ENCODE assay signal across 8 cellular contexts in the genomic region with DNA sequence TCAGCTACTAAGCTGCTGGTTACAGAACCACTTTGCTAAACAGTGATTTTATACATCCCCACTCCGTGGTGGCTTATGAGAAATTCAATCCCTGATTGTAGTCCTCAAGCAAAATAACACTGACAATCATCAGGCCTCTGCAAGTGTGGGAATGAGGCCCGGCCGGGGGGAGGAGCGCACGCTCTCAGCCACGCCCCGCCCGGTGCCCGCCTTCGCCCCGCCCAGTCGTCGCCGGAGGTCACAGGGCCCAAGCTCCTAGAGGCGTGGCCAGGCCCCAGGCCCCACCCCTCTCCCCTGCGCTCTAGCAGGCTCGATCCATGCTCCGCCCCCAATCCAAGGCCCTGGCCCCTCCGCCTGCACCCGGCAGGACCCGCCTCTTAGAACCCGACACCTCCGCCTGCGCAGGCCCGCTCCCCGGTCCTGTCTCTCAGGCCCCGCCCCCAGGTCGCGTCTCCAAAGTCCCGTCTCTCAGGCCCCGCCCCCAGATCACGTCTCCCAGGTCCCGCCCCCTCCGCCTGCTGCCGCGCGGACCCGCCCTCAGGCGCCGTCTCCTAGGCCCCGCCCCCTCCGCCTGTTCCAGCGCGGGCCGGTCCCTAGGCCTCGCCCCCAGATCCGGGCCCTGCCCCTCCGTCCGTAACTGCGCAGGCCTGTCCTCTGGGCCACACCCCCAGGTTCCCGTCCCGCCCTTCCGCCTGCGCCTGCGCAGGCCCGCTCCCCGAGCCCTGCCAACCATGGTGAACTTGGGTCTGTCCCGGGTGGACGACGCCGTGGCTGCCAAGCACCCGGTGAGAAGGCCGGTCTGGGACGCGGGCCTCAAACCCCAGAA. TPM values are rescaled to one million over a fixed set of nuclear protein-coding genes. Genes with fewer than 3 reads are reported as not detected.
DNase-seq lines count a peak whose midpoint lies in the region; ATAC-seq and TF ChIP-seq lines count a peak whose summit lies in the region.

TSS of gene TMEM141 (plus strand) at position 705 of the 826 bp plus-strand sequence. CDS start at position 732, 27 bp downstream.

- POLR2A ChIA-PET in activated CD4-positive, alpha-beta memory T cell treated with anti-CD3 and anti-CD28 coated beads for 36 hours (lab: Charles Lee): interaction anchor here (1.2 to 1.4 kb wide), 2 partner anchors 239 to 450 kb away, joined by 4 to 5 read pairs; partner anchors contain the start of gene TUBB4B

- peaks cover 0 to 47% (median 17%) of the 10 kb centered on the region in 4 donors for H3K4me1 ChIP-seq in right lobe of liver

- H3K36me3 Mint-ChIP-seq in CD14-positive monocyte: peaks cover 12% of the 10 kb centered on the region in 2 donors
- H3K36me3 Mint-ChIP-seq in activated CD4-positive, alpha-beta memory T cell treated with anti-CD3 and anti-CD28 coated beads for 36 hours: no peaks in the 10 kb centered on the region

- H3K27ac ChIP-seq in dorsolateral prefrontal cortex (peak within 1 kb of the TSS; percentile 74 to 99 (median 95)), right lobe of liver (peak within 1 kb of the TSS; percentile 84 to 90 (median 84))

- H3K9me3 Mint-ChIP-seq in CD14-positive monocyte: peaks cover 0 to 1% (median 0%) of the 10 kb centered on the region in 7 donors
- no peaks in the 10 kb centered on the region for H3K9me3 Mint-ChIP-seq in activated CD4-positive, alpha-beta memory T cell treated with anti-CD3 and anti-CD28 coated beads for 36 hours

- intact Hi-C loops in CD14-positive monocyte (cut with micrococcal nuclease) (loop anchor here (2.0 to 5.0 kb wide), 4 partner anchors 16 to 308 kb away; partner anchors contain the start of genes PAXX (in 1 of the 2), PHPT1 (in 1 of the 2), RABL6 (in 1 of the 2) and SEC16A (in 1 of the 2)), dorsolateral prefrontal cortex (cut with DNase I) (loop anchor here (1.0 to 5.0 kb wide), 3 partner anchors 16 to 153 kb away; partner anchors contain the start of genes AJM1 (in 1 of the 2), FBXW5 (in 1 of the 2) and RABL6 (in 1 of the 2)), right lobe of liver (cut with DNase I) (no loop called here)
- intact Hi-C loops in activated CD4-positive, alpha-beta memory T cell treated with anti-CD3 and anti-CD28 coated beads for 36 hours (cut with micrococcal nuclease): loop anchor here (1.0 to 5.0 kb wide), 12 partner anchors 9 to 451 kb away; partner anchors contain the start of genes AJM1, RABL6, RNF208 and SEC16A

- no peaks in the 10 kb centered on the region for H3K9me3 ChIP-seq in right lobe of liver

- TF ChIP-seq CTCF in CD14-positive monocyte (IDR thresholded peaks at IDR 0.05): no peak
- TF ChIP-seq CTCF in dorsolateral prefrontal cortex (IDR thresholded peaks at IDR 0.05 in 54 of 56, conservative IDR thresholded peaks at IDR 0.05 in 2 of 56; ENCODE audit: low read depth in 1 of 56, partially characterized antibody in 56 of 56): peak in 24 of 56 donors; percentile 7 to 49 (median 24)
- TF ChIP-seq CTCF in right lobe of liver (IDR thresholded peaks at IDR 0.05): no peak

- H3K27ac Mint-ChIP-seq in CD14-positive monocyte: peak within 1 kb of the TSS; percentile 83 to 96 (median 93)
- peak within 1 kb of the TSS; percentile 79 for H3K27ac Mint-ChIP-seq in activated CD4-positive, alpha-beta memory T cell treated with anti-CD3 and anti-CD28 coated beads for 36 hours

- WGBS in right lobe of liver (ENCODE audit: insufficient coverage, low coverage, low lambda C conversion rate, missing lambda C conversion rate): 0% methylated on average over 2 of the region's 65 CpGs

- CTCF ChIA-PET in activated CD4-positive, alpha-beta memory T cell treated with anti-CD3 and anti-CD28 coated beads for 36 hours (lab: Charles Lee): interaction anchor here (0.5 to 2.9 kb wide), 8 partner anchors 12 to 256 kb away, joined by 3 to 20 read pairs (median 4); no protein-coding TSS in a partner anchor

- DNase-seq in CD14-positive monocyte (ENCODE audit: low spot score): peak; percentile 99
- peak; percentile 95 for DNase-seq in NCI-H82 treated with DMSO at 0.1 percent for 48 hours (lab: John Stamatoyannopoulos, UW; ENCODE audit: unreplicated experiment)
- DNase-seq in activated CD4-positive, alpha-beta memory T cell treated with anti-CD3 and anti-CD28 coated beads for 36 hours: peak; percentile 100
- peak; percentile 99 to 100 (median 100) for DNase-seq in dorsolateral prefrontal cortex
- peak; percentile 100 for DNase-seq in right lobe of liver
- peak; percentile 100 for DNase-seq in stimulated activated CD4-positive, alpha-beta T cell treated with anti-CD3 and anti-CD28 coated beads, Interleukin-4, amount 100 ng/mL, for 4 hours

- H3K4me3 Mint-ChIP-seq in CD14-positive monocyte: peak within 1 kb of the TSS; percentile 75 to 86
- peak within 1 kb of the TSS; percentile 81 for H3K4me3 Mint-ChIP-seq in activated CD4-positive, alpha-beta memory T cell treated with anti-CD3 and anti-CD28 coated beads for 36 hours

- peaks cover 3 to 14% (median 7%) of the 10 kb centered on the region in 3 donors for H3K27me3 Mint-ChIP-seq in CD14-positive monocyte (ENCODE audit: low read depth in 3 of 3)
- H3K27me3 Mint-ChIP-seq in activated CD4-positive, alpha-beta memory T cell treated with anti-CD3 and anti-CD28 coated beads for 36 hours: peaks cover 1% of the 10 kb centered on the region

- ATAC-seq in GM19438 (IDR thresholded peaks at IDR 0.05; ENCODE audit: low read depth, unreplicated experiment) (peak; percentile 82), HG03575 (IDR thresholded peaks at IDR 0.05; ENCODE audit: extremely low read depth, insufficient number of reproducible peaks, low FRiP score, unreplicated experiment) (peak; percentile 46), right lobe of liver (peak; percentile 89 to 95 (median 91))

- peaks cover 25% of the 10 kb centered on the region for H3K4me1 Mint-ChIP-seq in CD14-positive monocyte
- peaks cover 21% of the 10 kb centered on the region for H3K4me1 Mint-ChIP-seq in activated CD4-positive, alpha-beta memory T cell treated with anti-CD3 and anti-CD28 coated beads for 36 hours (ENCODE audit: low read depth)

- H3K27me3 ChIP-seq in dorsolateral prefrontal cortex (no peaks in the 10 kb centered on the region), right lobe of liver (no peaks in the 10 kb centered on the region)

- peak within 1 kb of the TSS; percentile 54 to 95 (median 85) for H3K4me3 ChIP-seq in dorsolateral prefrontal cortex
- H3K4me3 ChIP-seq in right lobe of liver: peak within 1 kb of the TSS; percentile 73 to 80 (median 78)

- TF ChIP-seq POLR2A in right lobe of liver (IDR thresholded peaks at IDR 0.05): peak; percentile 83

- H3K36me3 ChIP-seq in right lobe of liver: no peaks in the 10 kb centered on the region

RNA-seq across cellular contexts. Expression of gene TMEM141, which starts in this region (rescaled TPM):
- polyA plus RNA-seq in CD14-positive monocyte: 10 to 100 TPM; 33.1 to 47.2 TPM
- 10 to 100 TPM; 42.3 to 45.2 TPM for total RNA-seq in activated CD4-positive, alpha-beta memory T cell treated with anti-CD3 and anti-CD28 coated beads for 36 hours
- 10 to 100 TPM; 37.4 to 81.9 (median 55.2) TPM for total RNA-seq in dorsolateral prefrontal cortex
- 100 to 1,000 TPM in 1 of 6 experiments, 10 to 100 TPM in 5; 46.5 to 105 (median 56.7) TPM for total RNA-seq in right lobe of liver

Comparison
In these comparisons a context has a peak if more than half of its experiments do, and no peak if none do; other contexts are left out.
1. Peak in every context shown above with its lines: DNase-seq, ATAC-seq, H3K4me3 ChIP-seq and H3K27ac ChIP-seq.
2. intact Hi-C loops: an anchor here in CD14-positive monocyte (2.0 to 5.0 kb wide), activated CD4-positive, alpha-beta memory T cell treated with anti-CD3 and anti-CD28 coated beads for 36 hours (1.0 to 5.0 kb wide) and dorsolateral prefrontal cortex (1.0 to 5.0 kb wide); none called in right lobe of liver.